ENCODE assay signal across 8 cellular contexts in the genomic region with DNA sequence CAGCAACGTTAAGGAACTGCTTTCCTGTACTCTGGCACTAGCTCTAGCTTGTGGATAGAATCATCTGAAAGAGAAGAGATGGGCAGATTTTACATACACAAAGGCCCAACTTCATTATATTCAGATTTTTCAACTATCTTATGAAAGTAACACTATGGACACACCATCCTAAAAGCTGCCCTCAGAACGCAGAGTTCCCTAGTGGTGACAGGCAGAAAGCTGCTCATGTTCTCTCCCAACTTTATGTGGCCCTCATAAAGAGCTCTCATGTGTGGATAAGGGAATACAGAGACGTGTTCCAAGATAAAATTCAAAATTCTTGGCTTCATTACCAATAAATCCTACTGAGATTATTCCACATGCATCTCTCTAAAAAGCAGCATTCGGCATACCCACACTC. TPM values are rescaled to one million over a fixed set of nuclear protein-coding genes. Genes with fewer than 3 reads are reported as not detected.
DNase-seq lines count a peak whose midpoint lies in the region; ATAC-seq and TF ChIP-seq lines count a peak whose summit lies in the region.

No MANE protein-coding gene starts in this region.

- no peak for DNase-seq in T-helper 2 cell treated with Interferon-gamma antibody and Interleukin-4, amounts not matched to agents 5 μg/mL and 100 μg/mL, for 36 hours (ENCODE audit: low spot score)
- DNase-seq in T-helper 2 cell (no peak), suprapubic skin (ENCODE audit: low spot score in 2 of 2) (no peak), posterior vena cava (ENCODE audit: low spot score) (no peak)
- no peak for DNase-seq in activated CD4-positive, alpha-beta memory T cell treated with anti-CD3 and anti-CD28 coated beads, Interleukin-2, amount 10 ng/mL, durations not matched to agents 7 days and 5 days
- DNase-seq in activated CD4-positive, alpha-beta T cell treated with anti-CD3 and anti-CD28 coated beads for 48 hours = no peak

- H3K4me1 Mint-ChIP-seq in T-helper 2 cell treated with Interferon-gamma antibody and Interleukin-4, amounts not matched to agents 5 μg/mL and 100 μg/mL, for 36 hours (ENCODE audit: low read depth) = peaks cover 40% of the 10 kb centered on the region
- peaks cover 47% of the 10 kb centered on the region for H3K4me1 Mint-ChIP-seq in activated CD4-positive, alpha-beta memory T cell treated with anti-CD3 and anti-CD28 coated beads, Interleukin-2, amount 10 ng/mL, durations not matched to agents 7 days and 5 days

- WGBS in suprapubic skin = 16% methylated on average over 4 of the region's 4 CpGs

- no peaks in the 10 kb centered on the region for H3K9me3 Mint-ChIP-seq in T-helper 2 cell treated with Interferon-gamma antibody and Interleukin-4, amounts not matched to agents 5 μg/mL and 100 μg/mL, for 36 hours
- no peaks in the 10 kb centered on the region for H3K9me3 Mint-ChIP-seq in activated CD4-positive, alpha-beta memory T cell treated with anti-CD3 and anti-CD28 coated beads, Interleukin-2, amount 10 ng/mL, durations not matched to agents 7 days and 5 days

- ATAC-seq in HG02642 (IDR thresholded peaks at IDR 0.05; ENCODE audit: poor library complexity, unreplicated experiment) = no peak

- H3K36me3 ChIP-seq in iPS-20b (ENCODE audit: insufficient read depth, low read depth, low read length) (no peaks in the 10 kb centered on the region), suprapubic skin (no peaks in the 10 kb centered on the region)

- TF ChIP-seq POLR2A in suprapubic skin (IDR thresholded peaks at IDR 0.05) = no peak

- H3K9ac ChIP-seq in iPS-20b (ENCODE audit: low read depth, low read length) = peak overlapping the region; percentile 56; the same call in 1 of the 2 replicates

- intact Hi-C loops in posterior vena cava (cut with DNase I) = loop anchor here (5.0 to 10.0 kb wide), 2 partner anchors 105 to 333 kb away; no protein-coding TSS in a partner anchor

- no peaks in the 10 kb centered on the region for H3K27me3 ChIP-seq in iPS-20b (ENCODE audit: insufficient read depth, low read length)
- no peaks in the 10 kb centered on the region for H3K27me3 ChIP-seq in suprapubic skin

- peak overlapping the region; percentile 87 for H3K4me3 Mint-ChIP-seq in T-helper 2 cell treated with Interferon-gamma antibody and Interleukin-4, amounts not matched to agents 5 μg/mL and 100 μg/mL, for 36 hours
- peak overlapping the region; percentile 87 for H3K4me3 Mint-ChIP-seq in activated CD4-positive, alpha-beta memory T cell treated with anti-CD3 and anti-CD28 coated beads, Interleukin-2, amount 10 ng/mL, durations not matched to agents 7 days and 5 days

- no peak for TF ChIP-seq CTCF in suprapubic skin (IDR thresholded peaks at IDR 0.05)

- H3K4me3 ChIP-seq in iPS-20b (ENCODE audit: low read length) (peak overlapping the region; percentile 80), suprapubic skin (peak overlapping the region; percentile 89)

- POLR2A ChIA-PET in activated CD4-positive, alpha-beta memory T cell treated with anti-CD3 and anti-CD28 coated beads, Interleukin-2, amount 10 ng/mL, durations not matched to agents 7 days and 5 days (lab: Charles Lee) = interaction anchor here (0.7 to 1.8 kb wide), 4 partner anchors 14 to 317 kb away, joined by 3 to 5 read pairs (median 3); no protein-coding TSS in a partner anchor

- H3K9me3 ChIP-seq in iPS-20b (ENCODE audit: insufficient read depth, low read depth, low read length) (no peaks in the 10 kb centered on the region), suprapubic skin (no peaks in the 10 kb centered on the region)

- TF ChIP-seq EP300 in suprapubic skin (IDR thresholded peaks at IDR 0.05) = no peak

- H3K4me1 ChIP-seq in iPS-20b (ENCODE audit: insufficient read depth, low read length) (peaks cover 16% of the 10 kb centered on the region), suprapubic skin (peaks cover 51% of the 10 kb centered on the region)

- H3K27me3 Mint-ChIP-seq in T-helper 2 cell treated with Interferon-gamma antibody and Interleukin-4, amounts not matched to agents 5 μg/mL and 100 μg/mL, for 36 hours (ENCODE audit: low read depth) = no peaks in the 10 kb centered on the region
- no peaks in the 10 kb centered on the region for H3K27me3 Mint-ChIP-seq in activated CD4-positive, alpha-beta memory T cell treated with anti-CD3 and anti-CD28 coated beads, Interleukin-2, amount 10 ng/mL, durations not matched to agents 7 days and 5 days

- H3K36me3 Mint-ChIP-seq in T-helper 2 cell treated with Interferon-gamma antibody and Interleukin-4, amounts not matched to agents 5 μg/mL and 100 μg/mL, for 36 hours (ENCODE audit: low read depth) = peaks cover 9% of the 10 kb centered on the region
- no peaks in the 10 kb centered on the region for H3K36me3 Mint-ChIP-seq in activated CD4-positive, alpha-beta memory T cell treated with anti-CD3 and anti-CD28 coated beads, Interleukin-2, amount 10 ng/mL, durations not matched to agents 7 days and 5 days (ENCODE audit: low read depth)

- H3K27ac Mint-ChIP-seq in T-helper 2 cell treated with Interferon-gamma antibody and Interleukin-4, amounts not matched to agents 5 μg/mL and 100 μg/mL, for 36 hours = peak overlapping the region; percentile 82
- H3K27ac Mint-ChIP-seq in activated CD4-positive, alpha-beta memory T cell treated with anti-CD3 and anti-CD28 coated beads, Interleukin-2, amount 10 ng/mL, durations not matched to agents 7 days and 5 days = peak overlapping the region; percentile 80

- CTCF ChIA-PET in activated CD4-positive, alpha-beta memory T cell treated with anti-CD3 and anti-CD28 coated beads, Interleukin-2, amount 10 ng/mL, durations not matched to agents 7 days and 5 days (lab: Charles Lee) = interaction anchor here (0.7 to 1.4 kb wide), 4 partner anchors 14 to 370 kb away, joined by 3 read pairs; no protein-coding TSS in a partner anchor

- H3K27ac ChIP-seq in iPS-20b (ENCODE audit: low read length) = no peak overlapping the region
- H3K27ac ChIP-seq in suprapubic skin = peak overlapping the region; percentile 71

RNA-seq across cellular contexts. Expression of gene CFAP20, which starts 1.5 kb away (rescaled TPM):
- total RNA-seq in activated CD4-positive, alpha-beta memory T cell treated with anti-CD3 and anti-CD28 coated beads, Interleukin-2, amount 10 ng/mL, durations not matched to agents 7 days and 5 days = 10 to 100 TPM; 36.1 to 37.8 TPM
- 10 to 100 TPM; 28.6 to 85.4 (median 60.7) TPM for total RNA-seq in suprapubic skin
- 10 to 100 TPM; 14.5 to 15.3 TPM for total RNA-seq in posterior vena cava
